In genomic region chr10:74596713-74597112, GRCh38 we compare ENCODE assay signal across 29 cellular contexts.
"Had no signal": no experiment of that assay in that cellular context is flagged by ENCODE, and none has a peak within 500 bp of the region (broad histone marks: within the 10 kb centered on the region; RNA-seq: fewer than 3 reads in every experiment).

No MANE protein-coding gene starts in this region.

- DNase-seq: hippocampal formation; kidney; left colon; left lung; lower lobe of right lung; mammary epithelial cell; mesenchymal stem cell; naive thymus-derived CD8-positive, alpha-beta T cell; occipital lobe; ovary; retina; right cardiac atrium; stimulated activated CD4-positive, alpha-beta T cell treated with anti-CD3 and anti-CD28 coated beads, Interleukin-12 subunit alpha, Interleukin-12 subunit beta, amount 100 ng/mL, for 4 hours; stimulated activated CD4-positive, alpha-beta T cell treated with anti-CD3 and anti-CD28 coated beads, Interleukin-15, amount 100 ng/mL, for 24 hours; stimulated activated CD4-positive, alpha-beta T cell treated with anti-CD3 and anti-CD28 coated beads, Interleukin-2, amount 100 ng/mL, for 24 hours; stimulated activated CD4-positive, alpha-beta T cell treated with anti-CD3 and anti-CD28 coated beads, Interleukin-4, amount 100 ng/mL, for 1 hour; stimulated activated naive CD4-positive, alpha-beta T cell; tibial artery; trophoblast cell; upper lobe of right lung had no signal

- H3K27ac ChIP-seq: left lung, lower lobe of right lung, neutrophil, ovary, suprapubic skin, thoracic aorta, tibial artery, upper lobe of right lung had no signal

- H3K27me3 ChIP-seq: left lung, neutrophil, ovary, suprapubic skin, tibial artery, upper lobe of right lung had no signal

- H3K27me3 Mint-ChIP-seq: naive thymus-derived CD8-positive, alpha-beta T cell; progenitor cell of endocrine pancreas; stimulated activated naive CD8-positive, alpha-beta T cell treated with anti-CD3 and anti-CD28 coated beads, Interleukin-15, Interleukin-2, amounts not matched to agents 100 ng/mL and 50 ng/mL, for 24 hours had no signal

- H3K4me3 Mint-ChIP-seq: naive thymus-derived CD8-positive, alpha-beta T cell; nephron; neural crest cell; stimulated activated naive CD8-positive, alpha-beta T cell treated with anti-CD3 and anti-CD28 coated beads, Interleukin-15, Interleukin-2, amounts not matched to agents 100 ng/mL and 50 ng/mL, for 24 hours had no signal

- H3K36me3 ChIP-seq: left lung, lower lobe of right lung, neutrophil, ovary, suprapubic skin, thoracic aorta, tibial artery, upper lobe of right lung had no signal

- H3K9me3 Mint-ChIP-seq: naive thymus-derived CD8-positive, alpha-beta T cell; nephron; neural crest cell; stimulated activated naive CD8-positive, alpha-beta T cell treated with anti-CD3 and anti-CD28 coated beads, Interleukin-15, Interleukin-2, amounts not matched to agents 100 ng/mL and 50 ng/mL, for 24 hours had no signal

- H3K4me1 Mint-ChIP-seq: neural crest cell had no signal

- ATAC-seq: left colon; left lung; lower lobe of right lung; naive thymus-derived CD8-positive, alpha-beta T cell; right cardiac atrium; sciatic nerve; upper lobe of right lung had no signal

- H3K4me1 ChIP-seq: lower lobe of right lung, upper lobe of right lung had no signal

- H3K27ac Mint-ChIP-seq: nephron; progenitor cell of endocrine pancreas; stimulated activated naive CD8-positive, alpha-beta T cell treated with anti-CD3 and anti-CD28 coated beads, Interleukin-15, Interleukin-2, amounts not matched to agents 100 ng/mL and 50 ng/mL, for 24 hours had no signal

- H3K9me3 ChIP-seq: left lung, lower lobe of right lung, neutrophil, ovary, suprapubic skin, thoracic aorta, tibial artery, upper lobe of right lung had no signal

- H3K4me3 ChIP-seq: left lung, lower lobe of right lung, ovary, skin epidermis, suprapubic skin, thoracic aorta, tibial artery, upper lobe of right lung had no signal
